9 cellular contexts compared by ENCODE assay signal in genomic region chr20:44738779-44739477, GRCh38. TPM values are rescaled to one million over a fixed set of nuclear protein-coding genes. Genes with fewer than 3 reads are reported as not detected.
A peak's percentile ranks its signal among the peaks of the same experiment; 100 is the strongest.
DNase-seq lines count a peak whose midpoint lies in the region; ATAC-seq, FAIRE-seq and TF ChIP-seq lines count a peak whose summit lies in the region.
"Had no signal": no experiment of that assay in that cellular context is flagged by ENCODE, and none has a peak within 500 bp of the region (broad histone marks: within the 10 kb centered on the region; RNA-seq: fewer than 3 reads in every experiment).

No MANE protein-coding gene starts in this region.

- H3K4me1 Mint-ChIP-seq in T-helper 2 cell treated with Interferon-gamma antibody and Interleukin-4, amounts not matched to agents 5 μg/mL and 100 μg/mL, for 36 hours (ENCODE audit: low read depth), result peaks cover 16% of the 10 kb centered on the region

- TF ChIP-seq POLR2A in HepG2 (IDR thresholded peaks at IDR 0.05; ENCODE audit: insufficient read depth in 1 of 2, low read depth in 2 of 2, low read length in 2 of 2) (no peak), testis (IDR thresholded peaks at IDR 0.05) (no peak)

- H3K36me3 ChIP-seq in colonic mucosa (no peaks in the 10 kb centered on the region), HepG2 (replicated peaks in 1 of 2; ENCODE audit: control insufficient read depth in 1 of 2, insufficient read depth in 2 of 2, low read length in 2 of 2) (no peaks in the 10 kb centered on the region), testis (ENCODE audit: low read depth, missing control alignments) (no peaks in the 10 kb centered on the region)

- in situ Hi-C loops in HepG2 (cut with HindIII; ENCODE audit: extremely low pct_ligation_motif_present, low pct_unique_long_range_greater_than_20kb), result no loop called here

- FAIRE-seq in HepG2 (lab: Jason Lieb, UNC), result peak; percentile 92

- no peak overlapping the region; the same call in 1 of the 2 replicates for H3K4me2 ChIP-seq in HepG2 (ENCODE audit: low read depth, low read length)

- POLR2A ChIA-PET in HepG2 (lab: Yijun Ruan, JAX), result interaction anchor here (0.9 kb wide), 1 partner anchor 171 kb away, joined by 3 read pairs; the partner anchor contains the start of gene PABPC1L

- no peaks in the 10 kb centered on the region for H3K4me1 ChIP-seq in colonic mucosa
- H3K4me1 ChIP-seq in HepG2 (ENCODE audit: insufficient read depth, low read length), result peaks cover 14% of the 10 kb centered on the region
- peaks cover 10% of the 10 kb centered on the region for H3K4me1 ChIP-seq in testis

- peak; percentile 4 for DNase-seq in activated effector memory CD4-positive, alpha-beta T cell treated with Interleukin-2 at 50 U/mL for 16 hours
- no peak for DNase-seq in activated effector memory CD4-positive, alpha-beta T cell treated with anti-CD3 and anti-CD28 coated beads, Interleukin-2, amount 50 U/mL, for 16 hours
- peak; percentile 9 to 19 for DNase-seq in NCI-H187 (lab: John Stamatoyannopoulos, UW)
- peak; percentile 41 for DNase-seq in T-helper 2 cell treated with Interferon-gamma antibody and Interleukin-4, amounts not matched to agents 5 μg/mL and 100 μg/mL, for 36 hours (ENCODE audit: low spot score)
- DNase-seq in colonic mucosa, result peak; percentile 76
- DNase-seq in HepG2 (ENCODE audit: low spot score), result peak; percentile 89
- peak; percentile 95 for DNase-seq in testis
- no peak for DNase-seq in amniotic stem cell (lab: John Stamatoyannopoulos, UW)

- ATAC-seq in HepG2, result peak; percentile 73

- no peak overlapping the region for H3K4me3 ChIP-seq in colonic mucosa
- H3K4me3 ChIP-seq in HepG2 (replicated peaks in 1 of 3; ENCODE audit: insufficient read depth in 1 of 3, low read depth in 2 of 3, low read length in 3 of 3), result no peak overlapping the region
- no peak overlapping the region for H3K4me3 ChIP-seq in testis

- peak overlapping the region; percentile 79 for H3K4me3 Mint-ChIP-seq in T-helper 2 cell treated with Interferon-gamma antibody and Interleukin-4, amounts not matched to agents 5 μg/mL and 100 μg/mL, for 36 hours
- H3K4me3 Mint-ChIP-seq: stimulated activated naive CD8-positive, alpha-beta T cell treated with anti-CD3 and anti-CD28 coated beads, Interleukin-15, Interleukin-2, amounts not matched to agents 100 ng/mL and 50 ng/mL, for 24 hours had no signal

- TF ChIP-seq EP300 in HepG2 (IDR thresholded peaks at IDR 0.05; ENCODE audit: low read depth in 2 of 2, low read length in 2 of 2) (no peak), HepG2 (CRISPR knock-in tag; IDR thresholded peaks at IDR 0.05; ENCODE audit: borderline replicate concordance) (no peak)

- no peaks in the 10 kb centered on the region for H3K79me2 ChIP-seq in HepG2 (ENCODE audit: insufficient read depth, low read length)

- H3K9ac ChIP-seq in colonic mucosa (ENCODE audit: low read depth in 2 of 2, low read length in 2 of 2) (no peak overlapping the region), HepG2 (ENCODE audit: insufficient read depth, low read depth, low read length) (no peak overlapping the region)

- no peak overlapping the region for H2AFZ ChIP-seq in HepG2 (ENCODE audit: low read length)

- intact Hi-C loops in colonic mucosa (cut with DNase I), result no loop called here
- intact Hi-C loops in HepG2 (cut with micrococcal nuclease; ENCODE audit: unreplicated experiment), result no loop called here
- intact Hi-C loops in testis (cut with DNase I; ENCODE audit: low total_unique reads), result no loop called here

- no peaks in the 10 kb centered on the region for H3K27me3 ChIP-seq in colonic mucosa
- peaks cover 3 to 20% of the 10 kb centered on the region in 2 experiments; a peak in 3 of 5 replicates for H3K27me3 ChIP-seq in HepG2 (ENCODE audit: control insufficient read depth in 1 of 2, insufficient read depth in 2 of 2, low read length in 2 of 2)
- H3K27me3 ChIP-seq in testis, result no peaks in the 10 kb centered on the region

- no peaks in the 10 kb centered on the region for H3K9me3 ChIP-seq in colonic mucosa
- H3K9me3 ChIP-seq in HepG2 (ENCODE audit: low read length), result peaks cover 8% of the 10 kb centered on the region
- H3K9me3 ChIP-seq in testis, result no peaks in the 10 kb centered on the region

- no TSS peak for BruUV-seq in HepG2 (replicated peaks; lab: Mats Ljungman, UMichigan)

- TF ChIP-seq CTCF in colonic mucosa (IDR thresholded peaks at IDR 0.05) (no peak), HepG2 (CRISPR knock-in tag; IDR thresholded peaks at IDR 0.05) (no peak), testis (IDR thresholded peaks at IDR 0.05) (peak in 1 of 3 experiments; percentile 5)

- H3K36me3 Mint-ChIP-seq in T-helper 2 cell treated with Interferon-gamma antibody and Interleukin-4, amounts not matched to agents 5 μg/mL and 100 μg/mL, for 36 hours (ENCODE audit: low read depth), result peaks cover 11% of the 10 kb centered on the region

- H3K9me3 Mint-ChIP-seq in T-helper 2 cell treated with Interferon-gamma antibody and Interleukin-4, amounts not matched to agents 5 μg/mL and 100 μg/mL, for 36 hours, result peaks cover 15% of the 10 kb centered on the region
- H3K9me3 Mint-ChIP-seq: stimulated activated naive CD8-positive, alpha-beta T cell treated with anti-CD3 and anti-CD28 coated beads, Interleukin-15, Interleukin-2, amounts not matched to agents 100 ng/mL and 50 ng/mL, for 24 hours had no signal

- WGBS in HepG2 (ENCODE audit: low lambda C conversion rate), result 50% methylated on average over 7 of the region's 7 CpGs
- WGBS in testis, 2 donors, result 56 to 63% methylated on average over 7 of the region's 7 CpGs

- CTCF ChIA-PET in HepG2 (lab: Yijun Ruan, JAX; ENCODE audit: low intra/inter-chr PET ratio, low total read pairs), result no interaction called here

- peaks cover 4% of the 10 kb centered on the region for H3K27me3 Mint-ChIP-seq in T-helper 2 cell treated with Interferon-gamma antibody and Interleukin-4, amounts not matched to agents 5 μg/mL and 100 μg/mL, for 36 hours (ENCODE audit: low read depth)

- no peak overlapping the region for H3K27ac Mint-ChIP-seq in T-helper 2 cell treated with Interferon-gamma antibody and Interleukin-4, amounts not matched to agents 5 μg/mL and 100 μg/mL, for 36 hours
- H3K27ac Mint-ChIP-seq: stimulated activated naive CD8-positive, alpha-beta T cell treated with anti-CD3 and anti-CD28 coated beads, Interleukin-15, Interleukin-2, amounts not matched to agents 100 ng/mL and 50 ng/mL, for 24 hours had no signal

- H4K20me1 ChIP-seq in HepG2 (ENCODE audit: insufficient read depth, low read length), result no peaks in the 10 kb centered on the region

- H3K27ac ChIP-seq in colonic mucosa (no peak overlapping the region), HepG2 (ENCODE audit: extremely low read length, insufficient read depth, low read length) (no peak overlapping the region), testis (no peak overlapping the region)

- TF ChIP-seq RAD21 in HepG2 (CRISPR knock-in tag; IDR thresholded peaks at IDR 0.05), result no peak

RNA-seq across cellular contexts. Expression of gene KCNK15, which starts 6.7 kb away (rescaled TPM):
- total RNA-seq in colonic mucosa (under 1 TPM; 0.21 to 0.27 TPM), HepG2 (2016; rRNA removed; fragmentation: Illumina TruSeq; extraction: Trizol) (not detected in 2 replicates), testis (10 to 100 TPM; 16.9 to 23.4 TPM)
- not detected in 2 replicates for total RNA-seq in HepG2 (2016; cell fraction: cytosol; rRNA removed; fragmentation: Illumina TruSeq; extraction: Trizol; ENCODE audit: low read depth)
- total RNA-seq in HepG2 (2016; cell fraction: insoluble cytoplasmic fraction; rRNA removed; fragmentation: Illumina TruSeq; extraction: Trizol), result not detected in 2 replicates
- total RNA-seq in HepG2 (2016; cell fraction: membrane; rRNA removed; fragmentation: Illumina TruSeq; extraction: Trizol), result not detected in 2 replicates
- not detected in 2 replicates for total RNA-seq in HepG2 (2016; cell fraction: nucleus; rRNA removed; fragmentation: Illumina TruSeq; extraction: Trizol)
- polyA plus RNA-seq in HepG2 (2011; rRNA removed) (0.03 TPM in 1 of 2 replicates, not detected in the other), testis (ENCODE audit: insufficient read depth, low read depth, low replicate concordance) (4.4 TPM)
- not detected in 2 replicates for polyA plus RNA-seq in HepG2 (2011; cell fraction: cytosol; rRNA removed)
- polyA plus RNA-seq in HepG2 (2011; cell fraction: nucleus; rRNA removed), result not detected in 2 replicates
- not detected in 2 replicates for polyA plus RNA-seq in HepG2 (2012)
- polyA plus RNA-seq in HepG2 (2016; cell fraction: cytosol; fragmentation: Illumina TruSeq; extraction: Trizol; ENCODE audit: low read depth), result not detected in 2 replicates
- polyA plus RNA-seq in HepG2 (2016; cell fraction: insoluble cytoplasmic fraction; fragmentation: Illumina TruSeq; extraction: Trizol; ENCODE audit: low read depth), result not detected in 2 replicates
- polyA plus RNA-seq in HepG2 (2016; cell fraction: membrane; fragmentation: Illumina TruSeq; extraction: Trizol; ENCODE audit: low read depth), result not detected in 2 replicates
- not detected in 2 replicates for polyA plus RNA-seq in HepG2 (2016; cell fraction: nucleus; fragmentation: Illumina TruSeq; extraction: Trizol; ENCODE audit: insufficient read depth, low read depth)
- 26.5 TPM in 1 of 2 replicates, not detected in the other for polyA minus RNA-seq in HepG2 (2011; rRNA and poly(A)+ RNA removed; ENCODE audit: low replicate concordance)
- polyA minus RNA-seq in HepG2 (2011; cell fraction: cytosol; rRNA and poly(A)+ RNA removed), result 0.20 and 0.35 TPM in 2 replicates
- 0.39 TPM in 1 of 2 replicates, not detected in the other for polyA minus RNA-seq in HepG2 (2011; cell fraction: nucleus; rRNA and poly(A)+ RNA removed)

RNA-seq across cellular contexts. Expression of gene CCN5, which starts 23.8 kb away (rescaled TPM):
- 1 to 10 TPM in 1 of 2 donors, under 1 TPM in 1; 0.84 to 2.9 TPM for total RNA-seq in colonic mucosa
- total RNA-seq in HepG2 (2016; rRNA removed; fragmentation: Illumina TruSeq; extraction: Trizol), result not detected in 2 replicates
- not detected in 2 replicates for total RNA-seq in HepG2 (2016; cell fraction: cytosol; rRNA removed; fragmentation: Illumina TruSeq; extraction: Trizol; ENCODE audit: low read depth)
- not detected in 2 replicates for total RNA-seq in HepG2 (2016; cell fraction: insoluble cytoplasmic fraction; rRNA removed; fragmentation: Illumina TruSeq; extraction: Trizol)
- total RNA-seq in HepG2 (2016; cell fraction: membrane; rRNA removed; fragmentation: Illumina TruSeq; extraction: Trizol), result not detected in 2 replicates
- total RNA-seq in HepG2 (2016; cell fraction: nucleus; rRNA removed; fragmentation: Illumina TruSeq; extraction: Trizol), result not detected in 2 replicates
- 0.12 and 0.17 TPM in 2 replicates for polyA plus RNA-seq in HepG2 (2011; rRNA removed)
- polyA plus RNA-seq in HepG2 (2011; cell fraction: cytosol; rRNA removed), result 0.12 and 0.31 TPM in 2 replicates
- polyA plus RNA-seq in HepG2 (2011; cell fraction: nucleus; rRNA removed), result 0.12 and 0.23 TPM in 2 replicates
- polyA plus RNA-seq in HepG2 (2012), result not detected in 2 replicates
- polyA plus RNA-seq in HepG2 (2016; cell fraction: cytosol; fragmentation: Illumina TruSeq; extraction: Trizol; ENCODE audit: low read depth), result not detected in 2 replicates
- not detected in 2 replicates for polyA plus RNA-seq in HepG2 (2016; cell fraction: insoluble cytoplasmic fraction; fragmentation: Illumina TruSeq; extraction: Trizol; ENCODE audit: low read depth)
- not detected in 2 replicates for polyA plus RNA-seq in HepG2 (2016; cell fraction: membrane; fragmentation: Illumina TruSeq; extraction: Trizol; ENCODE audit: low read depth)
- polyA plus RNA-seq in HepG2 (2016; cell fraction: nucleus; fragmentation: Illumina TruSeq; extraction: Trizol; ENCODE audit: insufficient read depth, low read depth), result not detected in 2 replicates
- polyA minus RNA-seq in HepG2 (2011; rRNA and poly(A)+ RNA removed; ENCODE audit: low replicate concordance), result 0.08 and 46.2 TPM in 2 replicates
- 1.5 and 3.3 TPM in 2 replicates for polyA minus RNA-seq in HepG2 (2011; cell fraction: cytosol; rRNA and poly(A)+ RNA removed)
- polyA minus RNA-seq in HepG2 (2011; cell fraction: nucleus; rRNA and poly(A)+ RNA removed), result 1.1 and 1.7 TPM in 2 replicates
- 100 to 1,000 TPM in 1 of 2 donors, 10 to 100 TPM in 1; 37.0 to 152 TPM for total RNA-seq in testis
- 52.0 TPM for polyA plus RNA-seq in testis (ENCODE audit: insufficient read depth, low read depth, low replicate concordance)

Comparison
In these comparisons a context has a peak if more than half of its experiments do, and no peak if none do; other contexts are left out.
1. DNase-seq: peak in activated effector memory CD4-positive, alpha-beta T cell treated with Interleukin-2 at 50 U/mL for 16 hours (single experiment), NCI-H187 (2 of 2), T-helper 2 cell treated with Interferon-gamma antibody and Interleukin-4, amounts not matched to agents 5 μg/mL and 100 μg/mL, for 36 hours (single experiment), colonic mucosa (single experiment), HepG2 (single experiment) and testis (single experiment); none in activated effector memory CD4-positive, alpha-beta T cell treated with anti-CD3 and anti-CD28 coated beads, Interleukin-2, amount 50 U/mL, for 16 hours (single experiment) and amniotic stem cell (single experiment).
2. RNA of gene KCNK15, which starts 6.7 kb away (total RNA-seq): 16.9 to 23.4 TPM in testis; 0.21 to 0.27 TPM in colonic mucosa and not detected in HepG2; every median in the first group is over 10 times any median in the second.
3. RNA of gene CCN5, which starts 23.8 kb away (total RNA-seq): 37.0 to 152 TPM in testis; 0.84 to 2.9 TPM in colonic mucosa and not detected in HepG2; every median in the first group is over 4 times any median in the second.